Comparison of ENCODE assay signal across 12 cellular contexts in the genomic region with DNA sequence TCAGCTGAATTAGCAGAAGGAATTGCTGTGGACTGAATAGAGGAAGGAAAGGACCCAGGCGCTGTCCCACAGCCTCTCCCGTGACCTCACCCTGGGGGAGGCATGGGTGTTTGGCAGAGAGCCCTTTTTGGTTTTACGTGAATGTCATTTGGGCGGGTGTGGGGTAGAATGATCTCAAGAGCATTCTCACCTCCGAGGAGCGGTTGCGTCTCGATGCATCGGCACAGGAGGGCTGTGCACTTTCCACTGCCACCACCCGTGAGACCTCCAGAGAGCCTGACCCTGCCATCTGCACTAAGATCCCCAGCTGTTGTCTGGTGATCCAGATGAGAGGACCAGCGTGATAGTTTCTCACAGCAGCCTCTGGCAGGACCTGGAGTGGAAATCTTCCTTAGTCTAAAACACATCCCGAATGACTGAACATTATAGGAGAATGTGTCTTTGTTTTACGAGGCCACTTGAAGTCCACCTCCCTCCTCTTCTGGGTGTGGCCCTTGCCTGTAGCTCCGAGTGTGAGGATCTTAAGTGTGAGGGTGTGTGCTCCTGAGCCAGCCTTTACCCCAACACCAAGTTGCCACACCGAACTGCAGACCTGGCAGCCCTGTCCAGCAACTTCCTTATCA. TPM values are rescaled to one million over a fixed set of nuclear protein-coding genes. Genes with fewer than 3 reads are reported as not detected.
DNase-seq lines count a peak whose midpoint lies in the region; ATAC-seq and TF ChIP-seq lines count a peak whose summit lies in the region.
"Had no signal": no experiment of that assay in that cellular context is flagged by ENCODE, and none has a peak within 500 bp of the region (broad histone marks: within the 10 kb centered on the region; RNA-seq: fewer than 3 reads in every experiment).

No MANE protein-coding gene starts in this region.

- peaks cover 0 to 10% (median 0%) of the 10 kb centered on the region in 11 experiments; a peak in 4 of 22 replicates for H3K9me3 ChIP-seq in BLaER1 treated with 17β-estradiol and CSF1 and Interleukin-3, amounts not matched to agents 10 nM and 100 nM (replicated peaks in 1 of 11)
- no peaks in the 10 kb centered on the region for H3K9me3 ChIP-seq in esophagus squamous epithelium
- H3K9me3 ChIP-seq: pancreas had no signal

- no peak for TF ChIP-seq POLR2A in NB4 (IDR thresholded peaks at IDR 0.05; ENCODE audit: extremely low read depth, insufficient read length)
- no peak for TF ChIP-seq POLR2A in esophagus squamous epithelium (IDR thresholded peaks at IDR 0.05)

- DNase-seq in NB4 (ENCODE audit: low read depth), result peak; percentile 46
- DNase-seq in esophagus squamous epithelium (lab: John Stamatoyannopoulos, UW), result no peak
- peak; percentile 37 for DNase-seq in natural killer cell
- DNase-seq in EL, result no peak
- no peak for DNase-seq in GM19238 (ENCODE audit: insufficient read length, low spot score)
- DNase-seq in activated effector memory CD4-positive, alpha-beta T cell treated with Interleukin-2 at 50 U/mL for 16 hours, result no peak
- DNase-seq: activated CD4-positive, alpha-beta T cell treated with anti-CD3 and anti-CD28 coated beads, Interleukin-2, amount 50 U/mL, for 4 hours; hippocampal formation had no signal

- H3K27me3 ChIP-seq in BLaER1 treated with 17β-estradiol and CSF1 and Interleukin-3, amounts not matched to agents 10 nM and 100 nM, result no peaks in the 10 kb centered on the region
- no peaks in the 10 kb centered on the region for H3K27me3 ChIP-seq in esophagus squamous epithelium
- H3K27me3 ChIP-seq: cardiac muscle cell, pancreas had no signal

- peak overlapping the region in 3 of 10 experiments; percentile 14 to 27 (median 19); a peak in 3 of 20 replicates for H3K4me3 ChIP-seq in BLaER1 treated with 17β-estradiol and CSF1 and Interleukin-3, amounts not matched to agents 10 nM and 100 nM
- H3K4me3 ChIP-seq in NB4 (ENCODE audit: low read depth, low read length) (no peak overlapping the region), esophagus squamous epithelium (no peak overlapping the region)
- H3K4me3 ChIP-seq: cardiac muscle cell, pancreas had no signal

- H3K27me3 Mint-ChIP-seq in natural killer cell (ENCODE audit: low read depth in 2 of 2), result no peaks in the 10 kb centered on the region

- 28 to 54% methylated on average over 6 to 10 of the region's 15 CpGs for WGBS in esophagus squamous epithelium, 2 donors

- TF ChIP-seq CTCF in NB4 (IDR thresholded peaks at IDR 0.05; ENCODE audit: low read depth, low read length) (no peak), esophagus squamous epithelium (IDR thresholded peaks at IDR 0.05) (no peak), natural killer cell (IDR thresholded peaks at IDR 0.05) (no peak)

- peak; percentile 56 to 64 (median 57) for ATAC-seq in natural killer cell
- no peak for ATAC-seq in GM21529 (IDR thresholded peaks at IDR 0.05; ENCODE audit: unreplicated experiment)

- H3K36me3 Mint-ChIP-seq in natural killer cell, result no peaks in the 10 kb centered on the region

- peaks cover 79 to 100% (median 93%) of the 10 kb centered on the region in 11 experiments; a peak in 21 of 22 replicates for H4K20me1 ChIP-seq in BLaER1 treated with 17β-estradiol and CSF1 and Interleukin-3, amounts not matched to agents 10 nM and 100 nM

- peaks cover 91 to 99% (median 94%) of the 10 kb centered on the region in 10 experiments for H3K4me1 ChIP-seq in BLaER1 treated with 17β-estradiol and CSF1 and Interleukin-3, amounts not matched to agents 10 nM and 100 nM
- peaks cover 19 to 76% (median 42%) of the 10 kb centered on the region in 3 donors for H3K4me1 ChIP-seq in esophagus squamous epithelium

- H3K36me3 ChIP-seq in BLaER1 treated with 17β-estradiol and CSF1 and Interleukin-3, amounts not matched to agents 10 nM and 100 nM, result peaks cover 0 to 37% (median 15%) of the 10 kb centered on the region in 11 experiments; a peak in 12 of 22 replicates
- H3K36me3 ChIP-seq in esophagus squamous epithelium, result no peaks in the 10 kb centered on the region
- H3K36me3 ChIP-seq: cardiac muscle cell, pancreas had no signal

- H3K9me3 Mint-ChIP-seq in natural killer cell, result no peaks in the 10 kb centered on the region

- H3K4me3 Mint-ChIP-seq in natural killer cell, result peak overlapping the region; percentile 55

- peak overlapping the region; percentile 37 to 72 (median 54); a peak in 20 of 22 replicates for H3K27ac ChIP-seq in BLaER1 treated with 17β-estradiol and CSF1 and Interleukin-3, amounts not matched to agents 10 nM and 100 nM
- peak overlapping the region in 3 of 4 donors; percentile 41 to 61 (median 50) for H3K27ac ChIP-seq in esophagus squamous epithelium
- H3K27ac ChIP-seq: cardiac muscle cell, pancreas had no signal

- intact Hi-C loops in esophagus squamous epithelium (cut with DNase I) (no loop called here), natural killer cell (cut with micrococcal nuclease) (no loop called here)

- H3K27ac Mint-ChIP-seq in natural killer cell, result peak overlapping the region; percentile 79 to 80

- peak overlapping the region; percentile 70 to 92 (median 84) for H3K4me2 ChIP-seq in BLaER1 treated with 17β-estradiol and CSF1 and Interleukin-3, amounts not matched to agents 10 nM and 100 nM

- peak overlapping the region; percentile 20 to 64 (median 56); a peak in 19 of 22 replicates for H3K9ac ChIP-seq in BLaER1 treated with 17β-estradiol and CSF1 and Interleukin-3, amounts not matched to agents 10 nM and 100 nM

- H3K4me1 Mint-ChIP-seq in natural killer cell, result peaks cover 42 to 51% of the 10 kb centered on the region in 2 donors

RNA-seq across cellular contexts. Expression of a gene that starts 29.3 kb away (rescaled TPM):
- 10 to 100 TPM; 26.3 to 38.2 (median 34.5) TPM for total RNA-seq in esophagus squamous epithelium
- total RNA-seq in natural killer cell, result 10 to 100 TPM; 42.5 to 50.0 (median 46.4) TPM

Comparison
In these comparisons a context has a peak if more than half of its experiments do, and no peak if none do; other contexts are left out.
1. DNase-seq: peak in NB4 (single experiment) and natural killer cell (single experiment); none in esophagus squamous epithelium (single experiment), EL (single experiment), GM19238 (single experiment) and activated effector memory CD4-positive, alpha-beta T cell treated with Interleukin-2 at 50 U/mL for 16 hours (single experiment).